In genomic region chr1:115364044-115364775, GRCh38 we compare ENCODE assay signal across 13 cellular contexts. TPM values are rescaled to one million over a fixed set of nuclear protein-coding genes. Genes with fewer than 3 reads are reported as not detected.
A peak's percentile ranks its signal among the peaks of the same experiment; 100 is the strongest.
DNase-seq lines count a peak whose midpoint lies in the region; ATAC-seq and TF ChIP-seq lines count a peak whose summit lies in the region.
"Had no signal": no experiment of that assay in that cellular context is flagged by ENCODE, and none has a peak within 500 bp of the region (broad histone marks: within the 10 kb centered on the region; RNA-seq: fewer than 3 reads in every experiment).

No MANE protein-coding gene starts in this region.

- no peaks in the 10 kb centered on the region for H3K36me3 ChIP-seq in osteoblast (ENCODE audit: insufficient read depth, low read length)
- H3K36me3 ChIP-seq in H7 (replicated peaks; ENCODE audit: control insufficient read depth, insufficient read depth, low read length), result no peaks in the 10 kb centered on the region
- H3K36me3 ChIP-seq in mammary epithelial cell (ENCODE audit: insufficient read depth, low read length), result no peaks in the 10 kb centered on the region
- no peaks in the 10 kb centered on the region for H3K36me3 ChIP-seq in body of pancreas (replicated peaks in 1 of 2; ENCODE audit: insufficient read depth in 1 of 2, low read depth in 2 of 2)
- H3K36me3 ChIP-seq in CD8-positive, alpha-beta T cell (ENCODE audit: insufficient read depth, low read length), result no peaks in the 10 kb centered on the region
- H3K36me3 ChIP-seq: upper lobe of left lung had no signal

- H3K4me1 Mint-ChIP-seq in CD8-positive, alpha-beta T cell (ENCODE audit: low read depth), result no peaks in the 10 kb centered on the region

- 76% methylated on average over 7 of the region's 7 CpGs for WGBS in mammary epithelial cell (ENCODE audit: low coverage, missing lambda C conversion rate)
- 74 to 77% methylated on average over 7 of the region's 7 CpGs for WGBS in body of pancreas, 2 donors

- H3K27me3 ChIP-seq in AG04450 (ENCODE audit: control insufficient read depth, insufficient read depth, low read length) (no peaks in the 10 kb centered on the region), osteoblast (ENCODE audit: insufficient read depth, low read length) (no peaks in the 10 kb centered on the region), H7 (ENCODE audit: control insufficient read depth, insufficient read depth, low read length) (no peaks in the 10 kb centered on the region), mammary epithelial cell (ENCODE audit: insufficient read depth, low read length) (no peaks in the 10 kb centered on the region), body of pancreas (no peaks in the 10 kb centered on the region)
- H3K27me3 ChIP-seq in CD8-positive, alpha-beta T cell (ENCODE audit: insufficient read depth, low read length), result no peaks in the 10 kb centered on the region
- H3K27me3 ChIP-seq: upper lobe of left lung had no signal

- H2AFZ ChIP-seq in osteoblast (ENCODE audit: low read length) (peak overlapping the region; percentile 57), mammary epithelial cell (ENCODE audit: low read depth, low read length) (no peak overlapping the region)

- intact Hi-C loops in mammary epithelial cell (cut with micrococcal nuclease) (no loop called here), body of pancreas (cut with DNase I) (no loop called here)
- intact Hi-C loops in CD8-positive, alpha-beta T cell (cut with DNase I, micrococcal nuclease), result no loop called here

- H3K27me3 Mint-ChIP-seq in CD8-positive, alpha-beta T cell (ENCODE audit: low read depth), result peaks cover 2% of the 10 kb centered on the region
- H3K27me3 Mint-ChIP-seq: activated naive CD8-positive, alpha-beta T cell had no signal

- POLR2A ChIA-PET in AG04450 (lab: Yijun Ruan, JAX), result interaction anchor here (1.1 kb wide), 1 partner anchor 26 kb away, joined by 3 read pairs; no protein-coding TSS in a partner anchor
- POLR2A ChIA-PET in CD8-positive, alpha-beta T cell (lab: Charles Lee), result no interaction called here

- H3K4me3 ChIP-seq in AG04450 (ENCODE audit: low read depth, low read length), result no peak overlapping the region
- H3K4me3 ChIP-seq in osteoblast (ENCODE audit: insufficient read depth, low read length), result no peak overlapping the region
- no peak overlapping the region for H3K4me3 ChIP-seq in H7 (ENCODE audit: insufficient read depth, low read depth, low read length)
- H3K4me3 ChIP-seq in mammary epithelial cell (replicated peaks in 1 of 3; ENCODE audit: insufficient read depth in 1 of 3, low read depth in 2 of 3, low read length in 3 of 3), result no peak overlapping the region
- H3K4me3 ChIP-seq in body of pancreas, result no peak overlapping the region
- no peak overlapping the region for H3K4me3 ChIP-seq in CD8-positive, alpha-beta T cell (ENCODE audit: low read depth, low read length)
- H3K4me3 ChIP-seq: upper lobe of left lung had no signal

- peaks cover 19% of the 10 kb centered on the region for H3K9me3 ChIP-seq in AG04450 (ENCODE audit: control insufficient read depth, insufficient read depth, low read length)
- H3K9me3 ChIP-seq in osteoblast (ENCODE audit: low read depth, low read length), result no peaks in the 10 kb centered on the region
- H3K9me3 ChIP-seq in mammary epithelial cell (replicated peaks; ENCODE audit: insufficient read depth, low read length), result no peaks in the 10 kb centered on the region
- no peaks in the 10 kb centered on the region for H3K9me3 ChIP-seq in body of pancreas
- H3K9me3 ChIP-seq in CD8-positive, alpha-beta T cell (ENCODE audit: low read length), result no peaks in the 10 kb centered on the region

- TF ChIP-seq POLR2A in body of pancreas (IDR thresholded peaks at IDR 0.05), result no peak

- H3K4me2 ChIP-seq in osteoblast (ENCODE audit: insufficient read depth, low read length), result peak overlapping the region; percentile 36
- no peak overlapping the region for H3K4me2 ChIP-seq in mammary epithelial cell (ENCODE audit: insufficient read depth, low read depth, low read length)

- no peak overlapping the region for H3K9ac ChIP-seq in mammary epithelial cell (ENCODE audit: insufficient read depth, low read length)

- dilution Hi-C loops in mammary epithelial cell (cut with HindIII; ENCODE audit: low sequenced_read_pairs), result no loop called here

- in situ Hi-C loops in mammary epithelial cell (cut with MboI; ENCODE audit: low sequenced_read_pairs in 2 of 2), result no loop called here

- no peak for TF ChIP-seq CTCF in AG04450 (IDR thresholded peaks at IDR 0.05; ENCODE audit: low read depth, low read length)
- no peak for TF ChIP-seq CTCF in osteoblast (IDR thresholded peaks at IDR 0.05; ENCODE audit: extremely low read depth, low read depth, low read length)
- no peak for TF ChIP-seq CTCF in mammary epithelial cell (conservative IDR thresholded peaks at IDR 0.05 in 1 of 2, IDR thresholded peaks at IDR 0.05 in 1 of 2; ENCODE audit: extremely low read depth in 1 of 2, insufficient read depth in 1 of 2, low read depth in 1 of 2, low read length in 2 of 2)
- TF ChIP-seq CTCF in body of pancreas (IDR thresholded peaks at IDR 0.05), result no peak
- TF ChIP-seq CTCF in CD8-positive, alpha-beta T cell (IDR thresholded peaks at IDR 0.05), result no peak

- H3K9me3 Mint-ChIP-seq in CD8-positive, alpha-beta T cell, result no peaks in the 10 kb centered on the region

- H3K27ac ChIP-seq in AG04450 (ENCODE audit: low read depth, low read length) (peak overlapping the region; percentile 31), osteoblast (ENCODE audit: low read depth, low read length) (peak overlapping the region; percentile 15), mammary epithelial cell (ENCODE audit: insufficient read depth, low read depth, low read length) (no peak overlapping the region), body of pancreas (no peak overlapping the region)
- H3K27ac ChIP-seq in CD8-positive, alpha-beta T cell (ENCODE audit: low read depth, low read length), result no peak overlapping the region

- H3K79me2 ChIP-seq in osteoblast (ENCODE audit: insufficient read depth, low read length) (no peaks in the 10 kb centered on the region), mammary epithelial cell (ENCODE audit: insufficient read depth, low read length) (no peaks in the 10 kb centered on the region)

- no peaks in the 10 kb centered on the region for H4K20me1 ChIP-seq in osteoblast (ENCODE audit: insufficient read depth, low read length)
- H4K20me1 ChIP-seq in mammary epithelial cell (ENCODE audit: insufficient read depth, low read length), result no peaks in the 10 kb centered on the region

- no peak for ATAC-seq in body of pancreas
- no peak for ATAC-seq in CD8-positive, alpha-beta T cell

- CTCF ChIA-PET in AG04450 (lab: Charles Lee), result interaction anchor here (0.6 to 1.7 kb wide), 6 partner anchors 32 to 244 kb away, joined by 3 to 5 read pairs (median 4); no protein-coding TSS in a partner anchor
- CTCF ChIA-PET in mammary epithelial cell (lab: Charles Lee; ENCODE audit: low non-redundant PET), result no interaction called here
- CTCF ChIA-PET in CD8-positive, alpha-beta T cell (lab: Charles Lee), result no interaction called here

- H3K36me3 Mint-ChIP-seq in CD8-positive, alpha-beta T cell, result no peaks in the 10 kb centered on the region
- H3K36me3 Mint-ChIP-seq: activated naive CD8-positive, alpha-beta T cell had no signal

- no peak overlapping the region for H3K4me3 Mint-ChIP-seq in CD8-positive, alpha-beta T cell
- H3K4me3 Mint-ChIP-seq: activated naive CD8-positive, alpha-beta T cell had no signal

- DNase-seq in AG04450 (ENCODE audit: low read depth, low spot score) (peak; percentile 48), LHCN-M2 (ENCODE audit: low read depth) (peak; percentile 20), fibroblast of peridontal ligament (ENCODE audit: extremely low read depth) (peak; percentile 90), osteoblast (ENCODE audit: insufficient read length, low spot score, missing footprints) (peak; percentile 83), H7 (no peak), mammary epithelial cell (no peak), body of pancreas (no peak)
- DNase-seq in CD8-positive, alpha-beta T cell, result no peak
- DNase-seq: AML-193, NCI-H226 had no signal

- H3K27ac Mint-ChIP-seq in CD8-positive, alpha-beta T cell, result no peak overlapping the region
- H3K27ac Mint-ChIP-seq: activated naive CD8-positive, alpha-beta T cell had no signal

- peaks cover 12% of the 10 kb centered on the region for H3K4me1 ChIP-seq in osteoblast (ENCODE audit: insufficient read depth, low read length)
- no peaks in the 10 kb centered on the region for H3K4me1 ChIP-seq in mammary epithelial cell (ENCODE audit: insufficient read depth, low read length)
- H3K4me1 ChIP-seq in body of pancreas, result no peaks in the 10 kb centered on the region
- no peaks in the 10 kb centered on the region for H3K4me1 ChIP-seq in CD8-positive, alpha-beta T cell (ENCODE audit: insufficient read depth, low read length)

- no TSS peak for BruUV-seq in mammary epithelial cell (replicated peaks; lab: Mats Ljungman, UMichigan)

RNA-seq across cellular contexts. Expression of gene NGF, which starts 26.2 kb away (rescaled TPM):
- polyA plus RNA-seq in AG04450 (2011; rRNA removed) (6.7 and 7.3 TPM in 2 replicates), mammary epithelial cell (not detected)
- 5.9 and 6.2 TPM in 2 replicates for polyA minus RNA-seq in AG04450 (2011; rRNA and poly(A)+ RNA removed)
- total RNA-seq in LHCN-M2 (2014; rRNA removed) (not detected in 2 replicates), osteoblast (3.8 and 6.2 TPM in 2 replicates), mammary epithelial cell (1 to 10 TPM in 1 of 2 donors, under 1 TPM in 1; 0.17 to 1.3 TPM), body of pancreas (1 to 10 TPM in 1 of 2 donors, not detected in 1; 3.6 TPM)
- polyA plus RNA-seq in LHCN-M2 (2012), result 1.8 TPM
- total RNA-seq in H7 (2014; rRNA removed; shearing (Covaris generic)), result 0.14 TPM in 1 of 2 replicates, not detected in the other
- polyA minus RNA-seq in mammary epithelial cell, result not detected
- total RNA-seq in CD8-positive, alpha-beta T cell, result not detected
- total RNA-seq: activated CD8-positive, alpha-beta memory T cell treated with anti-CD3 and anti-CD28 coated beads for 36 hours had no signal

Comparison
In these comparisons a context has a peak if more than half of its experiments do, and no peak if none do; other contexts are left out.
1. DNase-seq: peak in AG04450 (single experiment), LHCN-M2 (single experiment), fibroblast of peridontal ligament (single experiment) and osteoblast (single experiment); none in H7 (single experiment), mammary epithelial cell (single experiment), body of pancreas (0 of 4) and CD8-positive, alpha-beta T cell (0 of 7).
2. H3K27ac ChIP-seq: peak in AG04450 (single experiment) and osteoblast (single experiment); none in mammary epithelial cell (single experiment), body of pancreas (0 of 4) and CD8-positive, alpha-beta T cell (single experiment).